In the genomic region with DNA sequence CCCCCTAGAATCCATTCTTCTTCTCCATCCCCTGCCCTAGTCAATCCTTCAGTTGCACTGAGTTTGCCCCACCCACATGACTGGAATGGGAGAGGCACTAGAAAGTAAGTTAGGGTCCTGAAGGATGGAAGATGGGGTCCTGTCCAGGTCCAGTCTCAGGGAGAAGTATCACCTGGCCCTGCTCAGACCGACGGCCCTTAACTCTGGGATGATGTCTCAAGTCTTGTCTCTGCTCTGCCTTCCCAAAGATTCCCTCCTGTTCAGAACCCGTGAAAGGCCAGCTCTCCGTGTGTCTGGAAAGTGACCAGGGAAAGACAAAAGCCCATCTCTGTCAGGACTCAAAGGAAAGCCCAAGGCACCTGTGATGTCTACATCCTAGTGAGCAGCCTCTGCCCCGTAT, we compare ENCODE assay signal across 27 cellular contexts.
"Had no signal": no experiment of that assay in that cellular context is flagged by ENCODE, and none has a peak within 500 bp of the region (broad histone marks: within the 10 kb centered on the region; RNA-seq: fewer than 3 reads in every experiment).

No MANE protein-coding gene starts in this region.

- H3K36me3 ChIP-seq: brain microvascular endothelial cell, cardiac muscle cell, MG63 had no signal

- H3K27ac Mint-ChIP-seq: activated CD4-positive, alpha-beta T cell treated with anti-CD3 and anti-CD28 coated beads, Interleukin-2, amount 10 ng/mL, durations not matched to agents 24 days and 14 days; activated naive CD4-positive, alpha-beta T cell treated with anti-CD3 and anti-CD28 coated beads, Interleukin-2, amount 50 U/mL, for 72 hours; activated naive CD8-positive, alpha-beta T cell treated with anti-CD3 and anti-CD28 coated beads, Interleukin-2, amount 50 U/mL, for 24 hours; activated T-cell treated with anti-CD3 and anti-CD28 coated beads, Interleukin-2, amount 50 U/mL, for 24 hours; activated T-helper 1 cell treated with anti-CD3 and anti-CD28 coated beads, Interleukin-12 subunit alpha, Interleukin-12 subunit beta, Interleukin-2, Interleukin-4 antibody, amounts not matched to agents 30 ng/mL and 10 ng/mL and 1 ng/mL, durations not matched to agents 14 hours and 24 hours and 36 hours had no signal

- H3K4me1 Mint-ChIP-seq: activated naive CD8-positive, alpha-beta T cell treated with anti-CD3 and anti-CD28 coated beads, Interleukin-2, amount 50 U/mL, for 24 hours had no signal

- H3K27ac ChIP-seq: brain microvascular endothelial cell, cardiac muscle cell had no signal

- H3K4me3 ChIP-seq: cardiac muscle cell, MG63 had no signal

- H3K27me3 ChIP-seq: brain microvascular endothelial cell, cardiac muscle cell, MG63 had no signal

- DNase-seq: activated CD4-positive, alpha-beta T cell treated with anti-CD3 and anti-CD28 coated beads for 1 hour; activated CD4-positive, alpha-beta T cell treated with anti-CD3 and anti-CD28 coated beads, Interleukin-2, amount 10 ng/mL, durations not matched to agents 24 days and 14 days; activated CD4-positive, alpha-beta T cell treated with anti-CD3 and anti-CD28 coated beads, Interleukin-2, amount 50 U/mL, for 48 hours; activated effector memory CD4-positive, alpha-beta T cell treated with Interleukin-2 at 50 U/mL for 16 hours; activated naive CD4-positive, alpha-beta T cell treated with Interleukin-2 at 50 U/mL for 16 hours; activated naive CD8-positive, alpha-beta T cell treated with anti-CD3 and anti-CD28 coated beads, Interleukin-2, amount 50 U/mL, for 24 hours; activated T-cell treated with anti-CD3 and anti-CD28 coated beads, Interleukin-2, amount 50 U/mL, for 24 hours; amniotic stem cell; brain microvascular endothelial cell; cerebellar nuclear complex; MG63; MV-4-11; NCI-H1092 treated with DMSO at 0.1 percent for 48 hours; NCI-H1417 treated with DMSO at 0.1 percent for 48 hours; NCI-H1694; NCI-H2029; NCI-H2107; NCI-H2171 treated with DMSO at 0.1 percent for 48 hours; NCI-H226; NCI-H526; NCI-H82; OCI-M1; SHP77 treated with DMSO at 0.1 percent for 48 hours had no signal

- H3K4me3 Mint-ChIP-seq: activated CD4-positive, alpha-beta T cell treated with anti-CD3 and anti-CD28 coated beads, Interleukin-2, amount 10 ng/mL, durations not matched to agents 24 days and 14 days; activated naive CD8-positive, alpha-beta T cell treated with anti-CD3 and anti-CD28 coated beads, Interleukin-2, amount 50 U/mL, for 24 hours; activated T-cell treated with anti-CD3 and anti-CD28 coated beads, Interleukin-2, amount 50 U/mL, for 24 hours; activated T-helper 1 cell treated with anti-CD3 and anti-CD28 coated beads, Interleukin-12 subunit alpha, Interleukin-12 subunit beta, Interleukin-2, Interleukin-4 antibody, amounts not matched to agents 30 ng/mL and 10 ng/mL and 1 ng/mL, durations not matched to agents 14 hours and 24 hours and 36 hours; T-helper 1 cell treated with Interleukin-12 subunit alpha and Interleukin-12 subunit beta and Interleukin-4 antibody, amounts not matched to agents 30 μg/mL and 1 μg/mL, for 36 hours had no signal
